8 cellular contexts compared by ENCODE assay signal in genomic region chr10:5284311-5285057, GRCh38.
A peak's percentile ranks its signal among the peaks of the same experiment; 100 is the strongest.
DNase-seq lines count a peak whose midpoint lies in the region; FAIRE-seq and TF ChIP-seq lines count a peak whose summit lies in the region.

No MANE protein-coding gene starts in this region.

- H3K9ac ChIP-seq in Karpas-422 (ENCODE audit: low read length) (no peak overlapping the region), astrocyte (ENCODE audit: low read length) (no peak overlapping the region), parathyroid adenoma (no peak overlapping the region)

- DNase-seq in stimulated activated CD4-positive, alpha-beta T cell treated with anti-CD3 and anti-CD28 coated beads, Interleukin-15, amount 100 ng/mL, for 24 hours: peak; percentile 26
- no peak for DNase-seq in stimulated activated CD4-positive, alpha-beta T cell treated with anti-CD3 and anti-CD28 coated beads, Interleukin-2, amount 100 ng/mL, for 48 hours
- DNase-seq in Karpas-422: peak; percentile 49
- DNase-seq in astrocyte (ENCODE audit: low read depth): peak; percentile 43
- DNase-seq in thyroid gland: no peak
- DNase-seq in NCI-H1694 treated with DMSO at 0.1 percent for 48 hours (lab: John Stamatoyannopoulos, UW): no peak
- no peak for DNase-seq in ureter (ENCODE audit: low spot score)

- no peak for TF ChIP-seq POLR2A in thyroid gland (IDR thresholded peaks at IDR 0.05)

- H3K9me3 Mint-ChIP-seq in astrocyte (ENCODE audit: unreplicated experiment): no peaks in the 10 kb centered on the region

- H2AFZ ChIP-seq in Karpas-422 (ENCODE audit: low read length) (no peak overlapping the region), astrocyte (ENCODE audit: low read depth, low read length) (peak overlapping the region; percentile 68), parathyroid adenoma (peak overlapping the region; percentile 83)

- H3K27me3 ChIP-seq in Karpas-422 (ENCODE audit: low read length): no peaks in the 10 kb centered on the region
- H3K27me3 ChIP-seq in astrocyte (ENCODE audit: insufficient read depth, low read length): no peaks in the 10 kb centered on the region
- H3K27me3 ChIP-seq in parathyroid adenoma (ENCODE audit: control insufficient read depth, insufficient read depth, low read length): no peaks in the 10 kb centered on the region
- no peaks in the 10 kb centered on the region for H3K27me3 ChIP-seq in thyroid gland

- no peak overlapping the region for H3K4me3 Mint-ChIP-seq in astrocyte (ENCODE audit: unreplicated experiment)

- H3K27ac ChIP-seq in Karpas-422 (ENCODE audit: low read length) (no peak overlapping the region), astrocyte (ENCODE audit: low read depth, low read length) (no peak overlapping the region), parathyroid adenoma (peak overlapping the region; percentile 67), thyroid gland (no peak overlapping the region)

- H3K4me3 ChIP-seq in Karpas-422 (ENCODE audit: low read length) (no peak overlapping the region), astrocyte (ENCODE audit: insufficient read depth, low read depth, low read length) (no peak overlapping the region), parathyroid adenoma (ENCODE audit: low read depth, low read length) (no peak overlapping the region), thyroid gland (replicated peaks in 1 of 3) (no peak overlapping the region)

- TF ChIP-seq CTCF in astrocyte (IDR thresholded peaks at IDR 0.05; ENCODE audit: insufficient read depth, low read depth, low read length) (no peak), parathyroid adenoma (IDR thresholded peaks at IDR 0.05) (no peak), thyroid gland (IDR thresholded peaks at IDR 0.05) (no peak)

- H3K9me2 ChIP-seq in Karpas-422 (replicated peaks; ENCODE audit: insufficient read depth, low read length): no peaks in the 10 kb centered on the region

- H3K4me1 ChIP-seq in Karpas-422 (ENCODE audit: low read length) (peaks cover 3% of the 10 kb centered on the region), astrocyte (ENCODE audit: insufficient read depth, low read length) (peaks cover 6% of the 10 kb centered on the region), parathyroid adenoma (peaks cover 7% of the 10 kb centered on the region), thyroid gland (no peaks in the 10 kb centered on the region)

- intact Hi-C loops in thyroid gland (cut with DNase I): loop anchor here (10.0 kb wide), 3 partner anchors 190 to 470 kb away; partner anchors contain the start of gene AKR1C3

- H3K4me2 ChIP-seq in Karpas-422 (ENCODE audit: low read depth, low read length, poor library complexity, severe bottlenecking) (no peak overlapping the region), astrocyte (ENCODE audit: low read length) (peak overlapping the region; percentile 13), parathyroid adenoma (ENCODE audit: low read length) (peak overlapping the region; percentile 21)

- FAIRE-seq in astrocyte (lab: Jason Lieb, UNC): no peak

- H3K27me3 Mint-ChIP-seq in astrocyte (ENCODE audit: low read depth, unreplicated experiment): no peaks in the 10 kb centered on the region

- no peaks in the 10 kb centered on the region for H3K36me3 Mint-ChIP-seq in astrocyte (ENCODE audit: low read depth, unreplicated experiment)

- 70 to 82% methylated on average over 9 of the region's 9 CpGs for WGBS in thyroid gland, 2 donors

- peak overlapping the region; percentile 77 for H3K27ac Mint-ChIP-seq in astrocyte (ENCODE audit: unreplicated experiment)

- no peaks in the 10 kb centered on the region for H4K20me1 ChIP-seq in Karpas-422 (ENCODE audit: insufficient read depth, low read depth, low read length)
- no peaks in the 10 kb centered on the region for H4K20me1 ChIP-seq in astrocyte (ENCODE audit: insufficient read depth, low read length)

- H3K36me3 ChIP-seq in Karpas-422 (ENCODE audit: insufficient read depth, low read length): no peaks in the 10 kb centered on the region
- no peaks in the 10 kb centered on the region for H3K36me3 ChIP-seq in astrocyte (ENCODE audit: insufficient read depth, low read length)
- H3K36me3 ChIP-seq in parathyroid adenoma (ENCODE audit: control insufficient read depth, insufficient read depth, low read length): no peaks in the 10 kb centered on the region
- no peaks in the 10 kb centered on the region for H3K36me3 ChIP-seq in thyroid gland

- peaks cover 13% of the 10 kb centered on the region for H3K4me1 Mint-ChIP-seq in astrocyte (ENCODE audit: low read depth, unreplicated experiment)

- H3K9me3 ChIP-seq in Karpas-422 (ENCODE audit: low read length) (no peaks in the 10 kb centered on the region), astrocyte (ENCODE audit: insufficient read depth, low read depth, low read length) (no peaks in the 10 kb centered on the region), parathyroid adenoma (ENCODE audit: control insufficient read depth, low read length) (no peaks in the 10 kb centered on the region), thyroid gland (no peaks in the 10 kb centered on the region)

- H3K79me2 ChIP-seq in Karpas-422 (ENCODE audit: low read length): no peaks in the 10 kb centered on the region
- H3K79me2 ChIP-seq in astrocyte (ENCODE audit: insufficient read depth, low read length): no peaks in the 10 kb centered on the region
- H3K79me2 ChIP-seq in parathyroid adenoma: no peaks in the 10 kb centered on the region

Comparison
In these comparisons a context has a peak if more than half of its experiments do, and no peak if none do; other contexts are left out.
1. DNase-seq: peak in stimulated activated CD4-positive, alpha-beta T cell treated with anti-CD3 and anti-CD28 coated beads, Interleukin-15, amount 100 ng/mL, for 24 hours (single experiment), Karpas-422 (single experiment) and astrocyte (single experiment); none in stimulated activated CD4-positive, alpha-beta T cell treated with anti-CD3 and anti-CD28 coated beads, Interleukin-2, amount 100 ng/mL, for 48 hours (0 of 2), thyroid gland (0 of 2), NCI-H1694 treated with DMSO at 0.1 percent for 48 hours (single experiment) and ureter (single experiment).